In genomic region chr18:56899660-56900059, GRCh38 we compare ENCODE assay signal across 25 cellular contexts.
DNase-seq lines count a peak whose midpoint lies in the region; ATAC-seq, FAIRE-seq and TF ChIP-seq lines count a peak whose summit lies in the region.
"Had no signal": no experiment of that assay in that cellular context is flagged by ENCODE, and none has a peak within 500 bp of the region (broad histone marks: within the 10 kb centered on the region; RNA-seq: fewer than 3 reads in every experiment).

No MANE protein-coding gene starts in this region.

- peaks cover 8% of the 10 kb centered on the region for H3K4me1 ChIP-seq in HepG2 (ENCODE audit: insufficient read depth, low read length)
- peaks cover 0 to 4% (median 0%) of the 10 kb centered on the region in 4 donors for H3K4me1 ChIP-seq in right lobe of liver
- H3K4me1 ChIP-seq in astrocyte (ENCODE audit: insufficient read depth, low read length) = no peaks in the 10 kb centered on the region
- peaks cover 0 to 23% (median 13%) of the 10 kb centered on the region in 9 donors for H3K4me1 ChIP-seq in heart right ventricle
- H3K4me1 ChIP-seq: BE2C; BLaER1 treated with 17β-estradiol and CSF1 and Interleukin-3, amounts not matched to agents 10 nM and 100 nM had no signal

- TF ChIP-seq EP300 in HepG2 (IDR thresholded peaks at IDR 0.05; ENCODE audit: low read depth in 2 of 2, low read length in 2 of 2) (no peak), HepG2 (CRISPR knock-in tag; IDR thresholded peaks at IDR 0.05; ENCODE audit: borderline replicate concordance) (no peak)

- intact Hi-C loops in HepG2 (cut with micrococcal nuclease; ENCODE audit: unreplicated experiment) (no loop called here), right lobe of liver (cut with DNase I) (no loop called here), heart right ventricle (cut with DNase I) (loop anchor here in 1 of 10 donors (10.0 kb wide), 1 partner anchor 1245 kb away; no protein-coding TSS in a partner anchor)

- no peaks in the 10 kb centered on the region for H3K27me3 ChIP-seq in HepG2 (ENCODE audit: control insufficient read depth in 1 of 2, insufficient read depth in 2 of 2, low read length in 2 of 2)
- H3K27me3 ChIP-seq in right lobe of liver = no peaks in the 10 kb centered on the region
- H3K27me3 ChIP-seq in astrocyte (ENCODE audit: insufficient read depth, low read length) = no peaks in the 10 kb centered on the region
- H3K27me3 ChIP-seq in heart right ventricle = no peaks in the 10 kb centered on the region
- H3K27me3 ChIP-seq: BE2C; BLaER1 treated with 17β-estradiol and CSF1 and Interleukin-3, amounts not matched to agents 10 nM and 100 nM had no signal

- H4K20me1 ChIP-seq in HepG2 (ENCODE audit: insufficient read depth, low read length) (no peaks in the 10 kb centered on the region), astrocyte (ENCODE audit: insufficient read depth, low read length) (no peaks in the 10 kb centered on the region)
- H4K20me1 ChIP-seq: BLaER1 treated with 17β-estradiol and CSF1 and Interleukin-3, amounts not matched to agents 10 nM and 100 nM had no signal

- H3K9me3 Mint-ChIP-seq in astrocyte (ENCODE audit: unreplicated experiment) = no peaks in the 10 kb centered on the region
- H3K9me3 Mint-ChIP-seq: CD14-positive monocyte; CD4-positive, alpha-beta T cell; CD8-positive, alpha-beta memory T cell had no signal

- H3K27ac Mint-ChIP-seq in astrocyte (ENCODE audit: unreplicated experiment) = no peak overlapping the region
- H3K27ac Mint-ChIP-seq: CD14-positive monocyte; CD4-positive, alpha-beta T cell; CD8-positive, alpha-beta memory T cell had no signal

- H3K4me2 ChIP-seq in HepG2 (ENCODE audit: low read depth, low read length) (no peak overlapping the region), astrocyte (ENCODE audit: low read length) (no peak overlapping the region)
- H3K4me2 ChIP-seq: BLaER1 treated with 17β-estradiol and CSF1 and Interleukin-3, amounts not matched to agents 10 nM and 100 nM had no signal

- H3K36me3 Mint-ChIP-seq in astrocyte (ENCODE audit: low read depth, unreplicated experiment) = no peaks in the 10 kb centered on the region

- TF ChIP-seq CTCF in HepG2 (CRISPR knock-in tag; IDR thresholded peaks at IDR 0.05) = no peak
- TF ChIP-seq CTCF in right lobe of liver (IDR thresholded peaks at IDR 0.05) = no peak
- no peak for TF ChIP-seq CTCF in astrocyte (IDR thresholded peaks at IDR 0.05; ENCODE audit: insufficient read depth, low read depth, low read length)
- TF ChIP-seq CTCF in heart right ventricle (IDR thresholded peaks at IDR 0.05) = no peak

- TF ChIP-seq RAD21 in HepG2 (CRISPR knock-in tag; IDR thresholded peaks at IDR 0.05) = no peak

- no peak overlapping the region for H3K9ac ChIP-seq in HepG2 (ENCODE audit: insufficient read depth, low read depth, low read length)
- no peak overlapping the region for H3K9ac ChIP-seq in astrocyte (ENCODE audit: low read length)
- H3K9ac ChIP-seq: BLaER1 treated with 17β-estradiol and CSF1 and Interleukin-3, amounts not matched to agents 10 nM and 100 nM; GM23248 had no signal

- H3K4me3 ChIP-seq in HepG2 (replicated peaks in 1 of 3; ENCODE audit: insufficient read depth in 1 of 3, low read depth in 2 of 3, low read length in 3 of 3) (no peak overlapping the region), right lobe of liver (no peak overlapping the region), astrocyte (ENCODE audit: insufficient read depth, low read depth, low read length) (no peak overlapping the region), heart right ventricle (no peak overlapping the region)
- H3K4me3 ChIP-seq: BLaER1 treated with 17β-estradiol and CSF1 and Interleukin-3, amounts not matched to agents 10 nM and 100 nM; GM23248 had no signal

- no peaks in the 10 kb centered on the region for H3K9me3 ChIP-seq in HepG2 (ENCODE audit: low read length)
- no peaks in the 10 kb centered on the region for H3K9me3 ChIP-seq in right lobe of liver
- no peaks in the 10 kb centered on the region for H3K9me3 ChIP-seq in astrocyte (ENCODE audit: insufficient read depth, low read depth, low read length)
- H3K9me3 ChIP-seq in heart right ventricle = no peaks in the 10 kb centered on the region
- H3K9me3 ChIP-seq: BE2C; BLaER1 treated with 17β-estradiol and CSF1 and Interleukin-3, amounts not matched to agents 10 nM and 100 nM had no signal

- BruUV-seq in HepG2 (replicated peaks; lab: Mats Ljungman, UMichigan) = no TSS peak

- CTCF ChIA-PET in HepG2 (lab: Yijun Ruan, JAX; ENCODE audit: low intra/inter-chr PET ratio, low total read pairs) = no interaction called here

- FAIRE-seq in HepG2 (lab: Jason Lieb, UNC) (no peak), astrocyte (lab: Jason Lieb, UNC) (peak; percentile 62), frontal cortex (lab: Jason Lieb, UNC) (peak; percentile 8)
- FAIRE-seq: A204.1, GM12891, GM18507, H1 had no signal

- in situ Hi-C loops in HepG2 (cut with HindIII; ENCODE audit: extremely low pct_ligation_motif_present, low pct_unique_long_range_greater_than_20kb) = no loop called here

- H3K27me3 Mint-ChIP-seq in astrocyte (ENCODE audit: low read depth, unreplicated experiment) = no peaks in the 10 kb centered on the region
- H3K27me3 Mint-ChIP-seq: CD4-positive, alpha-beta T cell; CD8-positive, alpha-beta memory T cell had no signal

- 22% methylated on average over 1 of the region's 1 CpG for WGBS in HepG2 (ENCODE audit: low lambda C conversion rate)
- 94% methylated on average over 1 of the region's 1 CpG for WGBS in right lobe of liver (ENCODE audit: insufficient coverage, low coverage, low lambda C conversion rate, missing lambda C conversion rate)
- 95 to 98% methylated on average over 1 of the region's 1 CpG for WGBS in heart right ventricle, 2 donors

- H3K4me1 Mint-ChIP-seq in astrocyte (ENCODE audit: low read depth, unreplicated experiment) = peaks cover 7% of the 10 kb centered on the region
- H3K4me1 Mint-ChIP-seq: CD14-positive monocyte had no signal

- no peak overlapping the region for H2AFZ ChIP-seq in HepG2 (ENCODE audit: low read length)
- no peak overlapping the region for H2AFZ ChIP-seq in astrocyte (ENCODE audit: low read depth, low read length)
- H2AFZ ChIP-seq: GM23248 had no signal

- no peaks in the 10 kb centered on the region for H3K36me3 ChIP-seq in HepG2 (replicated peaks in 1 of 2; ENCODE audit: control insufficient read depth in 1 of 2, insufficient read depth in 2 of 2, low read length in 2 of 2)
- no peaks in the 10 kb centered on the region for H3K36me3 ChIP-seq in right lobe of liver
- no peaks in the 10 kb centered on the region for H3K36me3 ChIP-seq in astrocyte (ENCODE audit: insufficient read depth, low read length)
- no peaks in the 10 kb centered on the region for H3K36me3 ChIP-seq in heart right ventricle
- H3K36me3 ChIP-seq: BE2C; BLaER1 treated with 17β-estradiol and CSF1 and Interleukin-3, amounts not matched to agents 10 nM and 100 nM had no signal

- DNase-seq in HepG2 (ENCODE audit: low spot score) (no peak), right lobe of liver (no peak), astrocyte (ENCODE audit: low read depth) (no peak), frontal cortex (ENCODE audit: low spot score in 2 of 2) (no peak), heart right ventricle (no peak)
- DNase-seq: ACHN; AML-193; BE2C; CD4-positive, alpha-beta T cell; CD8-positive, alpha-beta memory T cell; DMS53; DMS79 treated with DMSO at 0.1 percent for 48 hours; GF-D8; GM23248; H7; HCEC 1CT had no signal

- TF ChIP-seq POLR2A in HepG2 (IDR thresholded peaks at IDR 0.05; ENCODE audit: insufficient read depth in 1 of 2, low read depth in 2 of 2, low read length in 2 of 2) = no peak
- no peak for TF ChIP-seq POLR2A in right lobe of liver (IDR thresholded peaks at IDR 0.05)

- ATAC-seq in HepG2 (no peak), right lobe of liver (no peak), GM21528 (IDR thresholded peaks at IDR 0.05; ENCODE audit: low FRiP score, unreplicated experiment) (no peak), heart right ventricle (no peak), GM19023 (IDR thresholded peaks at IDR 0.05; ENCODE audit: unreplicated experiment) (no peak)

- POLR2A ChIA-PET in HepG2 (lab: Yijun Ruan, JAX) = no interaction called here

- H3K4me3 Mint-ChIP-seq in astrocyte (ENCODE audit: unreplicated experiment) = no peak overlapping the region
- H3K4me3 Mint-ChIP-seq: CD14-positive monocyte; CD4-positive, alpha-beta T cell; CD8-positive, alpha-beta memory T cell had no signal

- H3K27ac ChIP-seq in HepG2 (ENCODE audit: extremely low read length, insufficient read depth, low read length) (no peak overlapping the region), right lobe of liver (no peak overlapping the region), astrocyte (ENCODE audit: low read depth, low read length) (no peak overlapping the region), heart right ventricle (no peak overlapping the region)
- H3K27ac ChIP-seq: 22Rv1; BLaER1 treated with 17β-estradiol and CSF1 and Interleukin-3, amounts not matched to agents 10 nM and 100 nM; GM23248 had no signal

- H3K79me2 ChIP-seq in HepG2 (ENCODE audit: insufficient read depth, low read length) (no peaks in the 10 kb centered on the region), astrocyte (ENCODE audit: insufficient read depth, low read length) (no peaks in the 10 kb centered on the region)

TF ChIP-seq in HepG2, 621 proteins besides CTCF, POLR2A, EP300 and RAD21:
- TF ChIP-seq MAFK (conservative IDR thresholded peaks at IDR 0.05 in 1 of 2, IDR thresholded peaks at IDR 0.05 in 1 of 2; ENCODE audit: low read length in 2 of 2) (peak; percentile 30 to 76; a peak in 3 of 4 replicates), MAFF (IDR thresholded peaks at IDR 0.05; ENCODE audit: low read depth, low read length) (peak; percentile 32; the same call in 1 of the 2 replicates), ZNF557 (CRISPR knock-in tag; IDR thresholded peaks at IDR 0.05) (no peak)
